In the genomic region with DNA sequence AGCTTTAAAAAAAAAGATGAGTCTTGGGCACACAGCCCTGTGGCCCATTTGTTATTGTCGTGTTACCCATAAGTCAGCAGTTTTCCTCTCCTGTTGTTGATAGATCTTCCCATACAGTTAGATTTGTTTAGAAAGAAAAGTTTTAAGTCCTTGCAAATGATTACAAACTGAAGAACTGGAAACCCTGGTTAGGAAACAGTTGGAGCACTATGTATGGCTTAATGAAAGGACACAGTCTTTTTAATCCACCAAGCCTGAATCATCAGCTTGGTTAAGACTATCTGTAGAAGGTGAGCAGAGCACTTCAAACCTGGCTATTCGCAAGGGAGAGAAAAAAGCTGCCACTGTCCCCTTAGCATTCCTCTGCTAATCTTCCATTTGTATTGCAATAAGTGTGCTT, we compare ENCODE assay signal across 29 cellular contexts.
DNase-seq lines count a peak whose midpoint lies in the region; ATAC-seq and TF ChIP-seq lines count a peak whose summit lies in the region.
"Had no signal": no experiment of that assay in that cellular context is flagged by ENCODE, and none has a peak within 500 bp of the region (broad histone marks: within the 10 kb centered on the region; RNA-seq: fewer than 3 reads in every experiment).

No MANE protein-coding gene starts in this region.

- WGBS in hepatocyte (ENCODE audit: low lambda C conversion rate, missing lambda C conversion rate): 31% methylated on average over 2 of the region's 2 CpGs

- in situ Hi-C loops in SK-MEL-5 (cut with HindIII; ENCODE audit: low pct_unique_long_range_greater_than_20kb, low sequenced_read_pairs): no loop called here

- TF ChIP-seq CTCF in epithelial cell of esophagus (IDR thresholded peaks at IDR 0.05; ENCODE audit: insufficient read depth, low read depth, low read length, missing control alignments) (no peak), hepatocyte (IDR thresholded peaks at IDR 0.05; ENCODE audit: poor library complexity) (no peak), coronary artery (IDR thresholded peaks at IDR 0.05) (no peak)

- no peak for ATAC-seq in HG02840 (IDR thresholded peaks at IDR 0.05; ENCODE audit: low FRiP score, unreplicated experiment)
- ATAC-seq: activated CD4-positive, alpha-beta T cell treated with anti-CD3 and anti-CD28 coated beads for 36 hours; activated CD8-positive, alpha-beta T cell treated with anti-CD3 and anti-CD28 coated beads for 36 hours; gastroesophageal sphincter; Panc1 had no signal

- no peaks in the 10 kb centered on the region for H3K9me2 ChIP-seq in hepatocyte (replicated peaks; ENCODE audit: insufficient read depth)

- peaks cover 18% of the 10 kb centered on the region for H3K4me1 ChIP-seq in hepatocyte (ENCODE audit: insufficient read depth)

- no peaks in the 10 kb centered on the region for H3K36me3 ChIP-seq in hepatocyte (replicated peaks; ENCODE audit: insufficient read depth, low read depth)
- H3K36me3 ChIP-seq: adrenal gland, gastroesophageal sphincter, thoracic aorta had no signal

- DNase-seq in NCI-H82 (lab: John Stamatoyannopoulos, UW) (peak; percentile 38), NCI-H82 treated with DMSO at 0.1 percent for 48 hours (lab: John Stamatoyannopoulos, UW; ENCODE audit: unreplicated experiment) (no peak), SK-MEL-5 (ENCODE audit: low read depth, low spot score) (peak; percentile 54), epithelial cell of esophagus (ENCODE audit: low read depth) (peak; percentile 56), hepatocyte (ENCODE audit: low spot score) (no peak), coronary artery (ENCODE audit: low spot score) (no peak)
- no peak for DNase-seq in activated T-cell treated with anti-CD3 and anti-CD28 coated beads, Interleukin-2, amount 50 U/mL, for 48 hours
- DNase-seq: activated CD4-positive, alpha-beta T cell treated with anti-CD3 and anti-CD28 coated beads for 36 hours; activated CD8-positive, alpha-beta memory T cell treated with anti-CD3 and anti-CD28 coated beads, Interleukin-2, amount 50 U/mL, for 48 hours; activated CD8-positive, alpha-beta T cell treated with anti-CD3 and anti-CD28 coated beads for 36 hours; activated naive CD4-positive, alpha-beta T cell treated with anti-CD3 and anti-CD28 coated beads for 36 hours; adrenal gland; effector memory CD4-positive, alpha-beta T cell; erythroblast; GDM1; NCI-H1105; NCI-H187 treated with DMSO at 0.1 percent for 48 hours; NCI-H2171 treated with DMSO at 0.1 percent for 48 hours; NCI-H526; nephron progenitor cell; SIG-M5; stimulated activated CD8-positive, alpha-beta memory T cell treated with anti-CD3 and anti-CD28 coated beads, Interleukin-4, amount 100 ng/mL, for 48 hours had no signal

- H3K9me3 ChIP-seq in hepatocyte (ENCODE audit: low read depth): no peaks in the 10 kb centered on the region
- H3K9me3 ChIP-seq: adrenal gland, gastroesophageal sphincter, thoracic aorta had no signal

- H2AFZ ChIP-seq in hepatocyte: no peak overlapping the region
- H2AFZ ChIP-seq: parathyroid adenoma had no signal

- H3K4me2 ChIP-seq in hepatocyte: peak overlapping the region; percentile 11

- H4K20me1 ChIP-seq in hepatocyte (ENCODE audit: insufficient read depth, poor library complexity, severe bottlenecking): no peaks in the 10 kb centered on the region

- no peaks in the 10 kb centered on the region for H3K27me3 ChIP-seq in hepatocyte
- H3K27me3 ChIP-seq: adrenal gland, gastroesophageal sphincter had no signal

- H3K79me2 ChIP-seq in hepatocyte: no peaks in the 10 kb centered on the region
- H3K79me2 ChIP-seq: parathyroid adenoma had no signal

- H3K4me3 ChIP-seq in epithelial cell of esophagus (ENCODE audit: low read length) (no peak overlapping the region), hepatocyte (no peak overlapping the region), coronary artery (no peak overlapping the region)
- H3K4me3 ChIP-seq: adrenal gland, gastroesophageal sphincter, lung, thoracic aorta had no signal

- H3K27ac ChIP-seq in hepatocyte: peak overlapping the region; percentile 39
- no peak overlapping the region for H3K27ac ChIP-seq in coronary artery
- H3K27ac ChIP-seq: 22Rv1, adrenal gland, gastroesophageal sphincter, parathyroid adenoma, thoracic aorta had no signal

Comparison
In these comparisons a context has a peak if more than half of its experiments do, and no peak if none do; other contexts are left out.
1. DNase-seq: peak in NCI-H82 (single experiment), SK-MEL-5 (single experiment) and epithelial cell of esophagus (single experiment); none in NCI-H82 treated with DMSO at 0.1 percent for 48 hours (single experiment), hepatocyte (single experiment), coronary artery (single experiment) and activated T-cell treated with anti-CD3 and anti-CD28 coated beads, Interleukin-2, amount 50 U/mL, for 48 hours (0 of 2).